1 cellular context compared by ENCODE assay signal in genomic region chr3:58173670-58174472, GRCh38.
TF ChIP-seq lines count a peak whose summit lies in the region.

No MANE protein-coding gene starts in this region.

TF ChIP-seq in HepG2, 621 proteins besides CTCF, POLR2A, EP300 and RAD21 (continued from another document and continues in another):
- TF ChIP-seq ZNF639 (CRISPR knock-in tag; conservative IDR thresholded peaks at IDR 0.05) (no peak), ZSCAN12 (CRISPR knock-in tag; IDR thresholded peaks at IDR 0.05) (no peak; the same call in 1 of the 2 replicates), HINFP (CRISPR knock-in tag; IDR thresholded peaks at IDR 0.05; ENCODE audit: low read depth) (no peak), TGIF2 (CRISPR knock-in tag; IDR thresholded peaks at IDR 0.05) (no peak; the same call in 1 of the 2 replicates), PHF21A (CRISPR knock-in tag; IDR thresholded peaks at IDR 0.05) (peak; percentile 87), MXD4 (CRISPR knock-in tag; IDR thresholded peaks at IDR 0.05) (no peak), ZNF121 (CRISPR knock-in tag; IDR thresholded peaks at IDR 0.05) (no peak), ZNF616 (CRISPR knock-in tag; IDR thresholded peaks at IDR 0.05; ENCODE audit: low read depth) (no peak), ZFP1 (CRISPR knock-in tag; IDR thresholded peaks at IDR 0.05) (no peak), GPN1 (CRISPR knock-in tag; IDR thresholded peaks at IDR 0.05; ENCODE audit: borderline replicate concordance) (no peak), THAP9 (CRISPR knock-in tag; IDR thresholded peaks at IDR 0.05; ENCODE audit: borderline replicate concordance) (no peak), KLF12 (CRISPR knock-in tag; IDR thresholded peaks at IDR 0.05; ENCODE audit: borderline replicate concordance) (no peak), RORA (CRISPR knock-in tag; IDR thresholded peaks at IDR 0.05) (no peak), ZNF12 (CRISPR knock-in tag; IDR thresholded peaks at IDR 0.05) (no peak), ZNF546 (CRISPR knock-in tag; conservative IDR thresholded peaks at IDR 0.05) (no peak), MTA3 (CRISPR knock-in tag; IDR thresholded peaks at IDR 0.05) (no peak), ZNF33B (CRISPR knock-in tag; IDR thresholded peaks at IDR 0.05) (no peak), SUZ12 (IDR thresholded peaks at IDR 0.05; ENCODE audit: low read depth, low read length) (no peak), FOXA3 (CRISPR knock-in tag; IDR thresholded peaks at IDR 0.05) (peak; percentile 66; the same call in 1 of the 2 replicates), HNRNPUL1 (IDR thresholded peaks at IDR 0.05; ENCODE audit: low read depth, low read length) (no peak), TAF1 (CRISPR knock-in tag; IDR thresholded peaks at IDR 0.05) (no peak), DNMT3B (CRISPR knock-in tag; conservative IDR thresholded peaks at IDR 0.05) (no peak), PRDM4 (CRISPR knock-in tag; IDR thresholded peaks at IDR 0.05; ENCODE audit: borderline replicate concordance) (no peak), MXI1 (IDR thresholded peaks at IDR 0.05; ENCODE audit: borderline replicate concordance, low read depth, low read length) (peak; percentile 60; the same call in 1 of the 3 replicates), KDM1A (CRISPR knock-in tag; IDR thresholded peaks at IDR 0.05) (0 out of 2 replicates have a peak, but pooled peaks have one; percentile 19), JUN (CRISPR knock-in tag; IDR thresholded peaks at IDR 0.05) (no peak), LBX2 (CRISPR knock-in tag; IDR thresholded peaks at IDR 0.05; ENCODE audit: borderline replicate concordance) (no peak), TFE3 (CRISPR knock-in tag; IDR thresholded peaks at IDR 0.05) (0 out of 2 replicates have a peak, but pooled peaks have one; percentile 10), FLYWCH1 (CRISPR knock-in tag; IDR thresholded peaks at IDR 0.05) (no peak), DNMT1 (CRISPR knock-in tag; IDR thresholded peaks at IDR 0.05) (peak; percentile 80; the same call in 1 of the 2 replicates), RFX3 (CRISPR knock-in tag; IDR thresholded peaks at IDR 0.05) (peak; percentile 82), ZNF597 (CRISPR knock-in tag; IDR thresholded peaks at IDR 0.05) (no peak), ZNF468 (CRISPR knock-in tag; IDR thresholded peaks at IDR 0.05) (no peak), ZNF20 (CRISPR knock-in tag; IDR thresholded peaks at IDR 0.05) (no peak), MIER3 (CRISPR knock-in tag; IDR thresholded peaks at IDR 0.05; ENCODE audit: borderline replicate concordance) (0 out of 2 replicates have a peak, but pooled peaks have one; percentile 55), SYNCRIP (IDR thresholded peaks at IDR 0.05; ENCODE audit: insufficient read depth, low read depth, low read length) (no peak), IRF2 (CRISPR knock-in tag; IDR thresholded peaks at IDR 0.05) (no peak), FOXC1 (CRISPR knock-in tag; IDR thresholded peaks at IDR 0.05; ENCODE audit: borderline replicate concordance) (0 out of 2 replicates have a peak, but pooled peaks have one; percentile 30), ZNF83 (CRISPR knock-in tag; IDR thresholded peaks at IDR 0.05; ENCODE audit: borderline replicate concordance) (no peak), ZNF780A (CRISPR knock-in tag; IDR thresholded peaks at IDR 0.05) (no peak), CBX1 (IDR thresholded peaks at IDR 0.05; ENCODE audit: low read depth) (peak; percentile 46), RBM39 (IDR thresholded peaks at IDR 0.05; ENCODE audit: low read depth, low read length, poor library complexity, severe bottlenecking) (peak; percentile 7), ZNF232 (CRISPR knock-in tag; IDR thresholded peaks at IDR 0.05; ENCODE audit: borderline replicate concordance) (0 out of 2 replicates have a peak, but pooled peaks have one; percentile 37), ZZZ3 (CRISPR knock-in tag; IDR thresholded peaks at IDR 0.05; ENCODE audit: borderline replicate concordance) (no peak), ZFAT (CRISPR knock-in tag; conservative IDR thresholded peaks at IDR 0.05) (no peak), KAT8 (CRISPR knock-in tag; IDR thresholded peaks at IDR 0.05) (no peak; the same call in 1 of the 2 replicates), SALL1 (CRISPR knock-in tag; IDR thresholded peaks at IDR 0.05) (peak; percentile 72), ZNF263 (CRISPR knock-in tag; IDR thresholded peaks at IDR 0.05) (peak; percentile 24; the same call in 1 of the 2 replicates), FIP1L1 (IDR thresholded peaks at IDR 0.05; ENCODE audit: borderline replicate concordance, insufficient read depth, low read depth, low read length) (no peak)
- TF ChIP-seq, protein P1, sequence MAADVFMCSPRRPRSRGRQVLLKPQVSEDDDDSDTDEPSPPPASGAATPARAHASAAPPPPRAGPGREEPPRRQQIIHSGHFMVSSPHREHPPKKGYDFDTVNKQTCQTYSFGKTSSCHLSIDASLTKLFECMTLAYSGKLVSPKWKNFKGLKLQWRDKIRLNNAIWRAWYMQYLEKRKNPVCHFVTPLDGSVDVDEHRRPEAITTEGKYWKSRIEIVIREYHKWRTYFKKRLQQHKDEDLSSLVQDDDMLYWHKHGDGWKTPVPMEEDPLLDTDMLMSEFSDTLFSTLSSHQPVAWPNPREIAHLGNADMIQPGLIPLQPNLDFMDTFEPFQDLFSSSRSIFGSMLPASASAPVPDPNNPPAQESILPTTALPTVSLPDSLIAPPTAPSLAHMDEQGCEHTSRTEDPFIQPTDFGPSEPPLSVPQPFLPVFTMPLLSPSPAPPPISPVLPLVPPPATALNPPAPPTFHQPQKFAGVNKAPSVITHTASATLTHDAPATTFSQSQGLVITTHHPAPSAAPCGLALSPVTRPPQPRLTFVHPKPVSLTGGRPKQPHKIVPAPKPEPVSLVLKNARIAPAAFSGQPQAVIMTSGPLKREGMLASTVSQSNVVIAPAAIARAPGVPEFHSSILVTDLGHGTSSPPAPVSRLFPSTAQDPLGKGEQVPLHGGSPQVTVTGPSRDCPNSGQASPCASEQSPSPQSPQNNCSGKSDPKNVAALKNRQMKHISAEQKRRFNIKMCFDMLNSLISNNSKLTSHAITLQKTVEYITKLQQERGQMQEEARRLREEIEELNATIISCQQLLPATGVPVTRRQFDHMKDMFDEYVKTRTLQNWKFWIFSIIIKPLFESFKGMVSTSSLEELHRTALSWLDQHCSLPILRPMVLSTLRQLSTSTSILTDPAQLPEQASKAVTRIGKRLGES (CRISPR knock-in tag; IDR thresholded peaks at IDR 0.05; ENCODE audit: borderline replicate concordance), result no peak
- TF ChIP-seq, protein P2, sequence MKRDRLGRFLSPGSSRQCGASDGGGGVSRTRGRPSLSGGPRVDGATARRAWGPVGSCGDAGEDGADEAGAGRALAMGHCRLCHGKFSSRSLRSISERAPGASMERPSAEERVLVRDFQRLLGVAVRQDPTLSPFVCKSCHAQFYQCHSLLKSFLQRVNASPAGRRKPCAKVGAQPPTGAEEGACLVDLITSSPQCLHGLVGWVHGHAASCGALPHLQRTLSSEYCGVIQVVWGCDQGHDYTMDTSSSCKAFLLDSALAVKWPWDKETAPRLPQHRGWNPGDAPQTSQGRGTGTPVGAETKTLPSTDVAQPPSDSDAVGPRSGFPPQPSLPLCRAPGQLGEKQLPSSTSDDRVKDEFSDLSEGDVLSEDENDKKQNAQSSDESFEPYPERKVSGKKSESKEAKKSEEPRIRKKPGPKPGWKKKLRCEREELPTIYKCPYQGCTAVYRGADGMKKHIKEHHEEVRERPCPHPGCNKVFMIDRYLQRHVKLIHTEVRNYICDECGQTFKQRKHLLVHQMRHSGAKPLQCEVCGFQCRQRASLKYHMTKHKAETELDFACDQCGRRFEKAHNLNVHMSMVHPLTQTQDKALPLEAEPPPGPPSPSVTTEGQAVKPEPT (CRISPR knock-in tag; IDR thresholded peaks at IDR 0.05; ENCODE audit: low read depth), result no peak
- TF ChIP-seq, protein P3, sequence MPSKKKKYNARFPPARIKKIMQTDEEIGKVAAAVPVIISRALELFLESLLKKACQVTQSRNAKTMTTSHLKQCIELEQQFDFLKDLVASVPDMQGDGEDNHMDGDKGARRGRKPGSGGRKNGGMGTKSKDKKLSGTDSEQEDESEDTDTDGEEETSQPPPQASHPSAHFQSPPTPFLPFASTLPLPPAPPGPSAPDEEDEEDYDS (CRISPR knock-in tag; IDR thresholded peaks at IDR 0.05), result peak; percentile 50; the same call in 1 of the 2 replicates
- TF ChIP-seq, protein P4, sequence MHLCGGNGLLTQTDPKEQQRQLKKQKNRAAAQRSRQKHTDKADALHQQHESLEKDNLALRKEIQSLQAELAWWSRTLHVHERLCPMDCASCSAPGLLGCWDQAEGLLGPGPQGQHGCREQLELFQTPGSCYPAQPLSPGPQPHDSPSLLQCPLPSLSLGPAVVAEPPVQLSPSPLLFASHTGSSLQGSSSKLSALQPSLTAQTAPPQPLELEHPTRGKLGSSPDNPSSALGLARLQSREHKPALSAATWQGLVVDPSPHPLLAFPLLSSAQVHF (CRISPR knock-in tag; IDR thresholded peaks at IDR 0.05), result no peak
